ENCODE assay signal across 1 cellular context in the genomic region with DNA sequence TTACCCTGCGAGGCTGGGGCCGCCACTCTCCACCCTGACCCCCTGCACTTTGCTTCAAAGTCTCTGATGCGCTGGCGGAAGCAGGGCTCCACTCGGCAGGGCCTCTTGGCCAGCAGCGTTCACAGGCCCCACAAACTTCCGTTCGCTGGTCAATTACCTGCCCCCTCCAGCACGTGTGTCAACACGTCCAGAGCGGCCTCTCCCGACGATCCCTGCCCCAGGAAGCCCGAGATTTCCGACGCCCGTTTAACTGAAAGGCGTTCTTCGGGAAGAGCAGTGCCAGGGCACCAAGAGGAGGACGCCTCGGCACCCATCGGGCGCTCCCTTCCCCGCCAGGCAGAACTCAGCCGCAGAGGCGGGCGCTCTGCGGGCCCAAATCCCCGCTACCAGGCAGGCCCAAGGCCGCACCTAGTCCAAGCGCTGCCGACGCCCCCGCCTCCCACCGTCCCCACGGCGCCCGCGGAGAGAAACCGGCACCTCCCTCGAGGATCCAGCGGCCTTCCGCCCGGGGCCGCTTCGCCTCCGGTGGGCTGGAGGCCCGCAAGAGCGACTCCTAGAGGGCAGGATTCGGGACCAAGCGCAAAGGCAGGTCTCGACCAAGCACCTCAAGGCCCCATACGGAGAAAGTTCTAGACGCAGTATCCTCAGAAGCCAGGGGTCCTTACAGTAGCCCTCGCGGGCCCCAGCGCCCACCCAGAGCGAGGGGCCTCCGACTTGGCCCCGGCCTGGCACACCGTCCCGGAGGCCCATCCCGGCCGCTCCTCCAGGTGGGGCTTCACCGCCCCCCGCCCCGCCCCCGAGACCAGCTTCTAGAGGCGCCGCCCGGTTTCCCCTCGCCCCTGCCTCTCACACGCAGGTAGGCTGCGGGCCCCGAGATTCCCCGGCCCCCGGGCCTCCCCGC.
TF ChIP-seq lines count a peak whose summit lies in the region.

No MANE protein-coding gene starts in this region.

TF ChIP-seq in K562, 482 proteins besides CTCF, POLR2A, EP300 and RAD21 (continued from another document and continues in another):
- TF ChIP-seq ZNF518B (CRISPR knock-in tag; IDR thresholded peaks at IDR 0.05) (no peak), ZFP91 (CRISPR knock-in tag; IDR thresholded peaks at IDR 0.05) (no peak), MAFK (IDR thresholded peaks at IDR 0.05; ENCODE audit: low read length) (no peak), EHMT2 (IDR thresholded peaks at IDR 0.05) (no peak), BHLHE40 (IDR thresholded peaks at IDR 0.05; ENCODE audit: low read length) (no peak), HMGN3 (IDR thresholded peaks at IDR 0.05; ENCODE audit: borderline replicate concordance, extremely low read depth, insufficient read length, low read depth, low read length) (peak; percentile 52), NFXL1 (CRISPR knock-in tag; IDR thresholded peaks at IDR 0.05) (no peak), CHD7 (IDR thresholded peaks at IDR 0.05; ENCODE audit: low read depth, low read length) (no peak), HNRNPK (IDR thresholded peaks at IDR 0.05; ENCODE audit: low read depth, low read length, poor library complexity, severe bottlenecking) (no peak), NR2C1 (IDR thresholded peaks at IDR 0.05) (no peak), NR2C1 (tag; IDR thresholded peaks at IDR 0.05) (no peak), EGR1 (conservative IDR thresholded peaks at IDR 0.05) (peak; percentile 78), GTF2B (IDR thresholded peaks at IDR 0.05; ENCODE audit: extremely low read depth, insufficient read length) (no peak)
- TF ChIP-seq, protein P1, sequence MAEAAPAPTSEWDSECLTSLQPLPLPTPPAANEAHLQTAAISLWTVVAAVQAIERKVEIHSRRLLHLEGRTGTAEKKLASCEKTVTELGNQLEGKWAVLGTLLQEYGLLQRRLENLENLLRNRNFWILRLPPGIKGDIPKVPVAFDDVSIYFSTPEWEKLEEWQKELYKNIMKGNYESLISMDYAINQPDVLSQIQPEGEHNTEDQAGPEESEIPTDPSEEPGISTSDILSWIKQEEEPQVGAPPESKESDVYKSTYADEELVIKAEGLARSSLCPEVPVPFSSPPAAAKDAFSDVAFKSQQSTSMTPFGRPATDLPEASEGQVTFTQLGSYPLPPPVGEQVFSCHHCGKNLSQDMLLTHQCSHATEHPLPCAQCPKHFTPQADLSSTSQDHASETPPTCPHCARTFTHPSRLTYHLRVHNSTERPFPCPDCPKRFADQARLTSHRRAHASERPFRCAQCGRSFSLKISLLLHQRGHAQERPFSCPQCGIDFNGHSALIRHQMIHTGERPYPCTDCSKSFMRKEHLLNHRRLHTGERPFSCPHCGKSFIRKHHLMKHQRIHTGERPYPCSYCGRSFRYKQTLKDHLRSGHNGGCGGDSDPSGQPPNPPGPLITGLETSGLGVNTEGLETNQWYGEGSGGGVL (CRISPR knock-in tag; IDR thresholded peaks at IDR 0.05) = no peak
- TF ChIP-seq, protein P2, sequence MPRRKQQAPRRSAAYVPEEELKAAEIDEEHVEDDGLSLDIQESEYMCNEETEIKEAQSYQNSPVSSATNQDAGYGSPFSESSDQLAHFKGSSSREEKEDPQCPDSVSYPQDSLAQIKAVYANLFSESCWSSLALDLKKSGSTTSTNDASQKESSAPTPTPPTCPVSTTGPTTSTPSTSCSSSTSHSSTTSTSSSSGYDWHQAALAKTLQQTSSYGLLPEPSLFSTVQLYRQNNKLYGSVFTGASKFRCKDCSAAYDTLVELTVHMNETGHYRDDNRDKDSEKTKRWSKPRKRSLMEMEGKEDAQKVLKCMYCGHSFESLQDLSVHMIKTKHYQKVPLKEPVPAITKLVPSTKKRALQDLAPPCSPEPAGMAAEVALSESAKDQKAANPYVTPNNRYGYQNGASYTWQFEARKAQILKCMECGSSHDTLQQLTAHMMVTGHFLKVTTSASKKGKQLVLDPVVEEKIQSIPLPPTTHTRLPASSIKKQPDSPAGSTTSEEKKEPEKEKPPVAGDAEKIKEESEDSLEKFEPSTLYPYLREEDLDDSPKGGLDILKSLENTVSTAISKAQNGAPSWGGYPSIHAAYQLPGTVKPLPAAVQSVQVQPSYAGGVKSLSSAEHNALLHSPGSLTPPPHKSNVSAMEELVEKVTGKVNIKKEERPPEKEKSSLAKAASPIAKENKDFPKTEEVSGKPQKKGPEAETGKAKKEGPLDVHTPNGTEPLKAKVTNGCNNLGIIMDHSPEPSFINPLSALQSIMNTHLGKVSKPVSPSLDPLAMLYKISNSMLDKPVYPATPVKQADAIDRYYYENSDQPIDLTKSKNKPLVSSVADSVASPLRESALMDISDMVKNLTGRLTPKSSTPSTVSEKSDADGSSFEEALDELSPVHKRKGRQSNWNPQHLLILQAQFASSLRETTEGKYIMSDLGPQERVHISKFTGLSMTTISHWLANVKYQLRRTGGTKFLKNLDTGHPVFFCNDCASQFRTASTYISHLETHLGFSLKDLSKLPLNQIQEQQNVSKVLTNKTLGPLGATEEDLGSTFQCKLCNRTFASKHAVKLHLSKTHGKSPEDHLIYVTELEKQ (CRISPR knock-in tag; IDR thresholded peaks at IDR 0.05) = no peak
- TF ChIP-seq, protein P3, sequence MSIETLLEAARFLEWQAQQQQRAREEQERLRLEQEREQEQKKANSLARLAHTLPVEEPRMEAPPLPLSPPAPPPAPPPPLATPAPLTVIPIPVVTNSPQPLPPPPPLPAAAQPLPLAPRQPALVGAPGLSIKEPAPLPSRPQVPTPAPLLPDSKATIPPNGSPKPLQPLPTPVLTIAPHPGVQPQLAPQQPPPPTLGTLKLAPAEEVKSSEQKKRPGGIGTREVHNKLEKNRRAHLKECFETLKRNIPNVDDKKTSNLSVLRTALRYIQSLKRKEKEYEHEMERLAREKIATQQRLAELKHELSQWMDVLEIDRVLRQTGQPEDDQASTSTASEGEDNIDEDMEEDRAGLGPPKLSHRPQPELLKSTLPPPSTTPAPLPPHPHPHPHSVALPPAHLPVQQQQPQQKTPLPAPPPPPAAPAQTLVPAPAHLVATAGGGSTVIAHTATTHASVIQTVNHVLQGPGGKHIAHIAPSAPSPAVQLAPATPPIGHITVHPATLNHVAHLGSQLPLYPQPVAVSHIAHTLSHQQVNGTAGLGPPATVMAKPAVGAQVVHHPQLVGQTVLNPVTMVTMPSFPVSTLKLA (conservative IDR thresholded peaks at IDR 0.05) = peak; percentile 72
- TF ChIP-seq, protein P4, sequence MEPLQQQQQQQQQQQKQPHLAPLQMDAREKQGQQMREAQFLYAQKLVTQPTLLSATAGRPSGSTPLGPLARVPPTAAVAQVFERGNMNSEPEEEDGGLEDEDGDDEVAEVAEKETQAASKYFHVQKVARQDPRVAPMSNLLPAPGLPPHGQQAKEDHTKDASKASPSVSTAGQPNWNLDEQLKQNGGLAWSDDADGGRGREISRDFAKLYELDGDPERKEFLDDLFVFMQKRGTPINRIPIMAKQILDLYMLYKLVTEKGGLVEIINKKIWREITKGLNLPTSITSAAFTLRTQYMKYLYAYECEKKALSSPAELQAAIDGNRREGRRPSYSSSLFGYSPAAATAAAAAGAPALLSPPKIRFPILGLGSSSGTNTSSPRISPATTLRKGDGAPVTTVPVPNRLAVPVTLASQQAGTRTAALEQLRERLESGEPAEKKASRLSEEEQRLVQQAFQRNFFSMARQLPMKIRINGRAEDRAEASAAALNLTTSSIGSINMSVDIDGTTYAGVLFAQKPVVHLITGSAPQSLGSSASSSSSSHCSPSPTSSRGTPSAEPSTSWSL (CRISPR knock-in tag; IDR thresholded peaks at IDR 0.05; ENCODE audit: borderline replicate concordance) = no peak
